ENCODE assay signal across 23 cellular contexts in genomic region chr2:126325202-126325601, GRCh38.
"Had no signal": no experiment of that assay in that cellular context is flagged by ENCODE, and none has a peak within 500 bp of the region (broad histone marks: within the 10 kb centered on the region; RNA-seq: fewer than 3 reads in every experiment).

No MANE protein-coding gene starts in this region.

- H3K4me3 ChIP-seq: coronary artery, dorsolateral prefrontal cortex, esophagus muscularis mucosa, gastroesophageal sphincter, heart left ventricle, hepatocyte, left ventricle myocardium inferior, lower lobe of right lung, mucosa of descending colon had no signal

- H3K27me3 ChIP-seq: dorsolateral prefrontal cortex, esophagus muscularis mucosa, foreskin keratinocyte, gastroesophageal sphincter, heart left ventricle, hepatocyte had no signal

- H3K4me1 Mint-ChIP-seq: immature natural killer cell, mesothelial cell of epicardium, naive B cell had no signal

- H3K27ac Mint-ChIP-seq: immature natural killer cell, mesothelial cell of epicardium, naive B cell had no signal

- ATAC-seq: foreskin keratinocyte, gastroesophageal sphincter, left colon, left lobe of liver, lower lobe of right lung, mucosa of descending colon had no signal

- H3K9me3 ChIP-seq: gastroesophageal sphincter, mucosa of descending colon had no signal

- H3K4me1 ChIP-seq: esophagus muscularis mucosa, foreskin keratinocyte, gastroesophageal sphincter, left ventricle myocardium inferior, lower lobe of right lung had no signal

- H3K27ac ChIP-seq: coronary artery, dorsolateral prefrontal cortex, esophagus muscularis mucosa, foreskin keratinocyte, gastroesophageal sphincter, heart left ventricle, hepatocyte, left ventricle myocardium inferior, lower lobe of right lung had no signal

- H3K27me3 Mint-ChIP-seq: naive B cell had no signal

- H3K36me3 Mint-ChIP-seq: immature natural killer cell, mesothelial cell of epicardium, naive B cell had no signal

- H3K4me3 Mint-ChIP-seq: immature natural killer cell, mesothelial cell of epicardium, naive B cell had no signal

- DNase-seq: dermis blood vessel endothelial cell; dorsolateral prefrontal cortex; effector CD4-positive, alpha-beta T cell; effector memory CD4-positive, alpha-beta T cell; foreskin keratinocyte; hypothalamus; immature natural killer cell; islet precursor cell; kidney; kidney glomerular epithelial cell; left colon; left ventricle myocardium inferior; lower lobe of right lung; mesenchymal stem cell; mucosa of descending colon; naive B cell had no signal

- H3K36me3 ChIP-seq: esophagus muscularis mucosa, gastroesophageal sphincter, heart left ventricle, left ventricle myocardium inferior, lower lobe of right lung had no signal
